In genomic region chr12:93468008-93468371, GRCh38 we compare ENCODE assay signal across 8 cellular contexts. TPM values are rescaled to one million over a fixed set of nuclear protein-coding genes. Genes with fewer than 3 reads are reported as not detected.
DNase-seq lines count a peak whose midpoint lies in the region; ATAC-seq and TF ChIP-seq lines count a peak whose summit lies in the region.

No MANE protein-coding gene starts in this region.

- H3K36me3 ChIP-seq in DOHH2 (ENCODE audit: control insufficient read depth, low read length) (peaks cover 36% of the 10 kb centered on the region), Karpas-422 (ENCODE audit: insufficient read depth, low read length) (peaks cover 12% of the 10 kb centered on the region)

- intact Hi-C loops in dorsolateral prefrontal cortex (cut with DNase I) (loop anchor here in 1 of 2 donors (10.0 kb wide), 2 partner anchors 207 to 1323 kb away; partner anchors contain the start of genes BTG1 and CRADD), natural killer cell (cut with micrococcal nuclease) (no loop called here)

- ATAC-seq in GM21515 (IDR thresholded peaks at IDR 0.05; ENCODE audit: unreplicated experiment) (peak; percentile 22), natural killer cell (no peak)

- peak overlapping the region; percentile 91 to 94 for H3K27ac Mint-ChIP-seq in natural killer cell

- H3K4me1 ChIP-seq in DOHH2 (ENCODE audit: control insufficient read depth, low read length): peaks cover 12% of the 10 kb centered on the region
- H3K4me1 ChIP-seq in Karpas-422 (ENCODE audit: low read length): peaks cover 16% of the 10 kb centered on the region

- H3K4me3 Mint-ChIP-seq in natural killer cell: peak overlapping the region; percentile 90

- no peaks in the 10 kb centered on the region for H3K9me3 Mint-ChIP-seq in natural killer cell

- H4K20me1 ChIP-seq in DOHH2 (ENCODE audit: control insufficient read depth, insufficient read depth, low read depth, low read length): no peaks in the 10 kb centered on the region
- H4K20me1 ChIP-seq in Karpas-422 (ENCODE audit: insufficient read depth, low read depth, low read length): no peaks in the 10 kb centered on the region

- H2AFZ ChIP-seq in Karpas-422 (ENCODE audit: low read length): no peak overlapping the region; the same call in 1 of the 2 replicates

- H3K4me3 ChIP-seq in DOHH2 (ENCODE audit: low read length) (peak overlapping the region; percentile 88), Karpas-422 (ENCODE audit: low read length) (peak overlapping the region; percentile 78), dorsolateral prefrontal cortex (peak overlapping the region; percentile 65 to 96 (median 87))

- H3K4me1 Mint-ChIP-seq in natural killer cell: peaks cover 22 to 27% of the 10 kb centered on the region in 2 donors

- H3F3A ChIP-seq in DOHH2 (ENCODE audit: control insufficient read depth, insufficient read depth): no peaks in the 10 kb centered on the region

- peaks cover 0 to 3% of the 10 kb centered on the region in 2 donors for H3K27me3 Mint-ChIP-seq in natural killer cell (ENCODE audit: low read depth in 2 of 2)

- H3K9ac ChIP-seq in Karpas-422 (ENCODE audit: low read length): peak overlapping the region; percentile 77

- no peaks in the 10 kb centered on the region for H3K36me3 Mint-ChIP-seq in natural killer cell

- H3K9me2 ChIP-seq in DOHH2 (replicated peaks; ENCODE audit: control insufficient read depth, low read length): no peaks in the 10 kb centered on the region
- no peaks in the 10 kb centered on the region for H3K9me2 ChIP-seq in Karpas-422 (replicated peaks; ENCODE audit: insufficient read depth, low read length)

- TF ChIP-seq CTCF in DOHH2 (IDR thresholded peaks at IDR 0.05; ENCODE audit: low read depth, low read length, poor library complexity, severe bottlenecking): no peak
- no peak for TF ChIP-seq CTCF in dorsolateral prefrontal cortex (IDR thresholded peaks at IDR 0.05 in 54 of 56, conservative IDR thresholded peaks at IDR 0.05 in 2 of 56; ENCODE audit: low read depth in 1 of 56, partially characterized antibody in 56 of 56)
- TF ChIP-seq CTCF in natural killer cell (IDR thresholded peaks at IDR 0.05): no peak
- no peak for TF ChIP-seq CTCF in GM10266 (IDR thresholded peaks at IDR 0.05; ENCODE audit: control insufficient read depth, insufficient read depth, low read depth, missing control alignments)

- no peaks in the 10 kb centered on the region for H3K9me3 ChIP-seq in DOHH2 (ENCODE audit: control insufficient read depth, insufficient read depth, low read length)
- H3K9me3 ChIP-seq in Karpas-422 (ENCODE audit: low read length): no peaks in the 10 kb centered on the region

- H3K4me2 ChIP-seq in DOHH2 (ENCODE audit: low read length) (peak overlapping the region; percentile 82), Karpas-422 (ENCODE audit: low read depth, low read length, poor library complexity, severe bottlenecking) (peak overlapping the region; percentile 71)

- H3K79me2 ChIP-seq in DOHH2 (ENCODE audit: control insufficient read depth, low read length): peaks cover 43% of the 10 kb centered on the region
- H3K79me2 ChIP-seq in Karpas-422 (ENCODE audit: low read length): peaks cover 51% of the 10 kb centered on the region

- DNase-seq in Karpas-422 (peak; percentile 53), dorsolateral prefrontal cortex (no peak), natural killer cell (no peak), GM10266 (ENCODE audit: extremely low spot score) (no peak), ureter (ENCODE audit: low spot score) (no peak), GF-D8 (lab: John Stamatoyannopoulos, UW) (no peak)

- H3K27ac ChIP-seq in DOHH2 (ENCODE audit: low read depth, low read length): peak overlapping the region; percentile 60
- peak overlapping the region; percentile 48 for H3K27ac ChIP-seq in Karpas-422 (ENCODE audit: low read length)
- H3K27ac ChIP-seq in dorsolateral prefrontal cortex: peak overlapping the region in 28 of 59 donors; percentile 76 to 96 (median 90)

- H3K27me3 ChIP-seq in DOHH2 (ENCODE audit: control insufficient read depth, low read length): no peaks in the 10 kb centered on the region
- no peaks in the 10 kb centered on the region for H3K27me3 ChIP-seq in Karpas-422 (ENCODE audit: low read length)
- H3K27me3 ChIP-seq in dorsolateral prefrontal cortex: no peaks in the 10 kb centered on the region

RNA-seq across cellular contexts. Expression of gene MRPL42, which starts 0.7 kb away (rescaled TPM):
- 39.2 and 131 TPM in 2 replicates for total RNA-seq in Karpas-422 (2014; rRNA removed; shearing (Covaris generic); ENCODE audit: low replicate concordance)
- total RNA-seq in dorsolateral prefrontal cortex (10 to 100 TPM; 26.4 to 78.8 (median 56.2) TPM), natural killer cell (10 to 100 TPM; 36.4 to 42.7 (median 37.1) TPM), ureter (87.6 TPM)

RNA-seq across cellular contexts. Expression of gene UBE2N, which starts 26.2 kb away (rescaled TPM):
- 100 and 124 TPM in 2 replicates for total RNA-seq in Karpas-422 (2014; rRNA removed; shearing (Covaris generic); ENCODE audit: low replicate concordance)
- total RNA-seq in dorsolateral prefrontal cortex (100 to 1,000 TPM in 106 of 120 experiments, 10 to 100 TPM in 14; 71.0 to 192 (median 134) TPM), natural killer cell (10 to 100 TPM; 72.3 to 79.7 (median 72.9) TPM), ureter (133 TPM)
